In genomic region chr5:112379541-112380325, GRCh38 we compare ENCODE assay signal across 15 cellular contexts.
"Had no signal": no experiment of that assay in that cellular context is flagged by ENCODE, and none has a peak within 500 bp of the region (broad histone marks: within the 10 kb centered on the region; RNA-seq: fewer than 3 reads in every experiment).

No MANE protein-coding gene starts in this region.

- ATAC-seq: effector memory CD8-positive, alpha-beta T cell; left lung; natural killer cell; pancreas; stimulated activated naive CD8-positive, alpha-beta T cell treated with anti-CD3 and anti-CD28 coated beads, Interleukin-15, Interleukin-2, amounts not matched to agents 100 U/mL and 50 U/mL, for 24 hours; upper lobe of right lung; WTC11 had no signal

- H3K36me3 ChIP-seq: adrenal gland, ascending aorta, colonic mucosa, left lung, pancreas, spleen, upper lobe of right lung had no signal

- H3K27me3 ChIP-seq: adrenal gland, ascending aorta, colonic mucosa, dorsolateral prefrontal cortex, left lung, pancreas, spleen, upper lobe of right lung had no signal

- H3K27ac ChIP-seq: adrenal gland, ascending aorta, colonic mucosa, dorsolateral prefrontal cortex, left lung, pancreas, spleen, upper lobe of right lung had no signal

- DNase-seq: activated T-cell treated with anti-CD3 and anti-CD28 coated beads, Interleukin-2, amount 50 U/mL, for 1 hour; adrenal gland; colonic mucosa; dorsolateral prefrontal cortex; effector memory CD8-positive, alpha-beta T cell; left lung; natural killer cell; pancreas; spleen; stimulated activated CD4-positive, alpha-beta T cell treated with anti-CD3 and anti-CD28 coated beads, Interleukin-4, amount 100 ng/mL, for 1 hour; stimulated activated naive CD8-positive, alpha-beta T cell treated with anti-CD3 and anti-CD28 coated beads, Interleukin-15, Interleukin-2, amounts not matched to agents 100 U/mL and 50 U/mL, for 24 hours; T1000; upper lobe of right lung had no signal

- H3K4me1 ChIP-seq: adrenal gland, ascending aorta, colonic mucosa, pancreas, spleen, upper lobe of right lung had no signal

- FAIRE-seq: pancreas had no signal

- H3K4me3 ChIP-seq: adrenal gland, ascending aorta, colonic mucosa, dorsolateral prefrontal cortex, left lung, pancreas, spleen, upper lobe of right lung had no signal

- H3K9me3 ChIP-seq: adrenal gland, ascending aorta, colonic mucosa, left lung, pancreas, spleen, upper lobe of right lung had no signal
